ENCODE assay signal across 1 cellular context in the genomic region with DNA sequence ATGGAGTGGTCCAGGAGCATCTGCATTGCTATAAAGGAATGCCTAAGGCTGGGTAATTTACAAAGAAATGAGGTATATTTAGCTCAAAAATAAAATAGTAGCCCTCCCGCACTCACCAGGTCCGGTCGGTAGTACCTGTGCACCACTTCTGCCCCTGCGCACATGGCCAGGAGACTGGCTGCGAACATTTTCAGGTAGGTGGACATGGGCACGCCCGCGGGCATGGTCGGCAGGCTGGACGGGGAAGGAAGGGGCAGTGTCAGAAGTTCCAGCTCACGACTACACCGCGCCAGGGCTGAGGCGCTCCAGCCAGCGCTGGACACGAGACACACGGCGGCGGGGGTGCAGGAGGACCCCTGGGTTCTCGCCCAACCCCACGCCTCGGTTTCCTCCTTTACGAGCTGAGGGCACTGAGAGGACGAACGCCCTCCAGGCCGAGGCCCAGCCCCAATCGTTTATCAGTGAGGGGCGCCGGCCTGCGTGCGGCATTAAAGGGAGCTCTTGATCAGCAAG.
TF ChIP-seq lines count a peak whose summit lies in the region.

No MANE protein-coding gene starts in this region.

TF ChIP-seq in Ishikawa, 13 proteins besides CTCF, POLR2A, EP300 and RAD21:
- TF ChIP-seq, protein P1, sequence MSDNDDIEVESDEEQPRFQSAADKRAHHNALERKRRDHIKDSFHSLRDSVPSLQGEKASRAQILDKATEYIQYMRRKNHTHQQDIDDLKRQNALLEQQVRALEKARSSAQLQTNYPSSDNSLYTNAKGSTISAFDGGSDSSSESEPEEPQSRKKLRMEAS (IDR thresholded peaks at IDR 0.05), result peak; percentile 62; the same call in 1 of the 2 replicates
- no peak for TF ChIP-seq CREB1 (IDR thresholded peaks at IDR 0.05; ENCODE audit: low read depth)
- peak; percentile 72; the same call in 1 of the 2 replicates for TF ChIP-seq ZBTB7A (IDR thresholded peaks at IDR 0.05; ENCODE audit: low read depth)
